1 cellular context compared by ENCODE assay signal in the genomic region with DNA sequence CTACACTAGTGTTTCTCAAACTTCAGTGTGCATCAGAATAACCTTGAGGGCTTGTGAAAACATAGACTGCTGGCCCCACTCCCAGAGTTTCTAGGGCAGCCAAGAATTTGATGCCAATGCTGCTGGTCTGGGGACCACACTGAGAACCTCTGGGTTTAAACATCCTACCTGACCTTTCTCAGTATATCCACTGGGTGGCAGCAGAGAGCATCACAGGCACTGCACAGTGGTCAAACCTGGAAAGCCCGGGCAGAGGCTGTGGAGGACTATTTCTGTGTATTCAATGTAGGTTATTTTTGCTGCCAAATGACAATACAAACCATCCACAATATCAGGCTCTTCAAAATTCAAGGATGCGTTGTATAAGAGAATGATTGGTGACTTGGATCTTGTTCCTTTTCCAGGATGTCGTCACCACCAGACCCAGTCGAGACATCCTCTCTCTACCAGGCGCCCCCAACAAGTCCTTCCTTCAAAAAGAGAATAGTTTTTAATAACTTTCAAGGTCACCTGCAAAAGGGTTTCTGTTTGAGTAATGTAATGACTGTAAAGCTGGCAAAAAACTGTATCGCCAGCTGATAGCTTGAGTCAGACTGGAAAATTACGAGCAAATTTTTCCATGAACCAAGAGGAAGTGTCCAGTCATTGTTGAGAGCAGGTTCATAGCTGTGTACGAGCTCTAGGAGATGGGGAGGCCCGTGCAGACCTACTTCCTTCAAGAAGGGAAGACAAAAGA.
TF ChIP-seq lines count a peak whose summit lies in the region.

No MANE protein-coding gene starts in this region.

TF ChIP-seq in GM23338, 12 proteins besides CTCF, POLR2A, EP300 and RAD21:
- TF ChIP-seq, protein P1, sequence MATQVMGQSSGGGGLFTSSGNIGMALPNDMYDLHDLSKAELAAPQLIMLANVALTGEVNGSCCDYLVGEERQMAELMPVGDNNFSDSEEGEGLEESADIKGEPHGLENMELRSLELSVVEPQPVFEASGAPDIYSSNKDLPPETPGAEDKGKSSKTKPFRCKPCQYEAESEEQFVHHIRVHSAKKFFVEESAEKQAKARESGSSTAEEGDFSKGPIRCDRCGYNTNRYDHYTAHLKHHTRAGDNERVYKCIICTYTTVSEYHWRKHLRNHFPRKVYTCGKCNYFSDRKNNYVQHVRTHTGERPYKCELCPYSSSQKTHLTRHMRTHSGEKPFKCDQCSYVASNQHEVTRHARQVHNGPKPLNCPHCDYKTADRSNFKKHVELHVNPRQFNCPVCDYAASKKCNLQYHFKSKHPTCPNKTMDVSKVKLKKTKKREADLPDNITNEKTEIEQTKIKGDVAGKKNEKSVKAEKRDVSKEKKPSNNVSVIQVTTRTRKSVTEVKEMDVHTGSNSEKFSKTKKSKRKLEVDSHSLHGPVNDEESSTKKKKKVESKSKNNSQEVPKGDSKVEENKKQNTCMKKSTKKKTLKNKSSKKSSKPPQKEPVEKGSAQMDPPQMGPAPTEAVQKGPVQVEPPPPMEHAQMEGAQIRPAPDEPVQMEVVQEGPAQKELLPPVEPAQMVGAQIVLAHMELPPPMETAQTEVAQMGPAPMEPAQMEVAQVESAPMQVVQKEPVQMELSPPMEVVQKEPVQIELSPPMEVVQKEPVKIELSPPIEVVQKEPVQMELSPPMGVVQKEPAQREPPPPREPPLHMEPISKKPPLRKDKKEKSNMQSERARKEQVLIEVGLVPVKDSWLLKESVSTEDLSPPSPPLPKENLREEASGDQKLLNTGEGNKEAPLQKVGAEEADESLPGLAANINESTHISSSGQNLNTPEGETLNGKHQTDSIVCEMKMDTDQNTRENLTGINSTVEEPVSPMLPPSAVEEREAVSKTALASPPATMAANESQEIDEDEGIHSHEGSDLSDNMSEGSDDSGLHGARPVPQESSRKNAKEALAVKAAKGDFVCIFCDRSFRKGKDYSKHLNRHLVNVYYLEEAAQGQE (IDR thresholded peaks at IDR 0.05; ENCODE audit: unreplicated experiment) = no peak
- TF ChIP-seq POLR2AphosphoS5 (IDR thresholded peaks at IDR 0.05; ENCODE audit: low read depth) (no peak), EZH2 (IDR thresholded peaks at IDR 0.05; ENCODE audit: low read depth, unreplicated experiment) (no peak), ZNF114 (CRISPR knock-in tag; IDR thresholded peaks at IDR 0.05) (no peak), EZH2phosphoT487 (IDR thresholded peaks at IDR 0.05; ENCODE audit: unreplicated experiment) (no peak), STAT1 (IDR thresholded peaks at IDR 0.05; ENCODE audit: unreplicated experiment) (no peak), CREB1 (CRISPR knock-in tag; IDR thresholded peaks at IDR 0.05; ENCODE audit: low read depth) (no peak), ETS1 (IDR thresholded peaks at IDR 0.05) (no peak), NANOG (IDR thresholded peaks at IDR 0.05; ENCODE audit: borderline replicate concordance) (no peak)
- TF ChIP-seq, protein P2, sequence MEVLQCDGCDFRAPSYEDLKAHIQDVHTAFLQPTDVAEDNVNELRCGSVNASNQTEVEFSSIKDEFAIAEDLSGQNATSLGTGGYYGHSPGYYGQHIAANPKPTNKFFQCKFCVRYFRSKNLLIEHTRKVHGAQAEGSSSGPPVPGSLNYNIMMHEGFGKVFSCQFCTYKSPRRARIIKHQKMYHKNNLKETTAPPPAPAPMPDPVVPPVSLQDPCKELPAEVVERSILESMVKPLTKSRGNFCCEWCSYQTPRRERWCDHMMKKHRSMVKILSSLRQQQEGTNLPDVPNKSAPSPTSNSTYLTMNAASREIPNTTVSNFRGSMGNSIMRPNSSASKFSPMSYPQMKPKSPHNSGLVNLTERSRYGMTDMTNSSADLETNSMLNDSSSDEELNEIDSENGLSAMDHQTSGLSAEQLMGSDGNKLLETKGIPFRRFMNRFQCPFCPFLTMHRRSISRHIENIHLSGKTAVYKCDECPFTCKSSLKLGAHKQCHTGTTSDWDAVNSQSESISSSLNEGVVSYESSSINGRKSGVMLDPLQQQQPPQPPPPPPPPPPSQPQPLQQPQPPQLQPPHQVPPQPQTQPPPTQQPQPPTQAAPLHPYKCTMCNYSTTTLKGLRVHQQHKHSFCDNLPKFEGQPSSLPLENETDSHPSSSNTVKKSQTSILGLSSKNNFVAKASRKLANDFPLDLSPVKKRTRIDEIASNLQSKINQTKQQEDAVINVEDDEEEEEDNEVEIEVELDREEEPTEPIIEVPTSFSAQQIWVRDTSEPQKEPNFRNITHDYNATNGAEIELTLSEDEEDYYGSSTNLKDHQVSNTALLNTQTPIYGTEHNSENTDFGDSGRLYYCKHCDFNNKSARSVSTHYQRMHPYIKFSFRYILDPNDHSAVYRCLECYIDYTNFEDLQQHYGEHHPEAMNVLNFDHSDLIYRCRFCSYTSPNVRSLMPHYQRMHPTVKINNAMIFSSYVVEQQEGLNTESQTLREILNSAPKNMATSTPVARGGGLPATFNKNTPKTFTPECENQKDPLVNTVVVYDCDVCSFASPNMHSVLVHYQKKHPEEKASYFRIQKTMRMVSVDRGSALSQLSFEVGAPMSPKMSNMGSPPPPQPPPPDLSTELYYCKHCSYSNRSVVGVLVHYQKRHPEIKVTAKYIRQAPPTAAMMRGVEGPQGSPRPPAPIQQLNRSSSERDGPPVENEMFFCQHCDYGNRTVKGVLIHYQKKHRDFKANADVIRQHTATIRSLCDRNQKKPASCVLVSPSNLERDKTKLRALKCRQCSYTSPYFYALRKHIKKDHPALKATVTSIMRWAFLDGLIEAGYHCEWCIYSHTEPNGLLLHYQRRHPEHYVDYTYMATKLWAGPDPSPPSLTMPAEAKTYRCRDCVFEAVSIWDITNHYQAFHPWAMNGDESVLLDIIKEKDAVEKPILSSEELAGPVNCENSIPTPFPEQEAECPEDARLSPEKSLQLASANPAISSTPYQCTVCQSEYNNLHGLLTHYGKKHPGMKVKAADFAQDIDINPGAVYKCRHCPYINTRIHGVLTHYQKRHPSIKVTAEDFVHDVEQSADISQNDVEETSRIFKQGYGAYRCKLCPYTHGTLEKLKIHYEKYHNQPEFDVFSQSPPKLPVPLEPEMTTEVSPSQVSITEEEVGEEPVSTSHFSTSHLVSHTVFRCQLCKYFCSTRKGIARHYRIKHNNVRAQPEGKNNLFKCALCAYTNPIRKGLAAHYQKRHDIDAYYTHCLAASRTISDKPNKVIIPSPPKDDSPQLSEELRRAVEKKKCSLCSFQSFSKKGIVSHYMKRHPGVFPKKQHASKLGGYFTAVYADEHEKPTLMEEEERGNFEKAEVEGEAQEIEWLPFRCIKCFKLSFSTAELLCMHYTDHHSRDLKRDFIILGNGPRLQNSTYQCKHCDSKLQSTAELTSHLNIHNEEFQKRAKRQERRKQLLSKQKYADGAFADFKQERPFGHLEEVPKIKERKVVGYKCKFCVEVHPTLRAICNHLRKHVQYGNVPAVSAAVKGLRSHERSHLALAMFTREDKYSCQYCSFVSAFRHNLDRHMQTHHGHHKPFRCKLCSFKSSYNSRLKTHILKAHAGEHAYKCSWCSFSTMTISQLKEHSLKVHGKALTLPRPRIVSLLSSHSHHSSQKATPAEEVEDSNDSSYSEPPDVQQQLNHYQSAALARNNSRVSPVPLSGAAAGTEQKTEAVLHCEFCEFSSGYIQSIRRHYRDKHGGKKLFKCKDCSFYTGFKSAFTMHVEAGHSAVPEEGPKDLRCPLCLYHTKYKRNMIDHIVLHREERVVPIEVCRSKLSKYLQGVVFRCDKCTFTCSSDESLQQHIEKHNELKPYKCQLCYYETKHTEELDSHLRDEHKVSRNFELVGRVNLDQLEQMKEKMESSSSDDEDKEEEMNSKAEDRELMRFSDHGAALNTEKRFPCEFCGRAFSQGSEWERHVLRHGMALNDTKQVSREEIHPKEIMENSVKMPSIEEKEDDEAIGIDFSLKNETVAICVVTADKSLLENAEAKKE (CRISPR knock-in tag; IDR thresholded peaks at IDR 0.05) = no peak
